1 cellular context compared by ENCODE assay signal in the genomic region with DNA sequence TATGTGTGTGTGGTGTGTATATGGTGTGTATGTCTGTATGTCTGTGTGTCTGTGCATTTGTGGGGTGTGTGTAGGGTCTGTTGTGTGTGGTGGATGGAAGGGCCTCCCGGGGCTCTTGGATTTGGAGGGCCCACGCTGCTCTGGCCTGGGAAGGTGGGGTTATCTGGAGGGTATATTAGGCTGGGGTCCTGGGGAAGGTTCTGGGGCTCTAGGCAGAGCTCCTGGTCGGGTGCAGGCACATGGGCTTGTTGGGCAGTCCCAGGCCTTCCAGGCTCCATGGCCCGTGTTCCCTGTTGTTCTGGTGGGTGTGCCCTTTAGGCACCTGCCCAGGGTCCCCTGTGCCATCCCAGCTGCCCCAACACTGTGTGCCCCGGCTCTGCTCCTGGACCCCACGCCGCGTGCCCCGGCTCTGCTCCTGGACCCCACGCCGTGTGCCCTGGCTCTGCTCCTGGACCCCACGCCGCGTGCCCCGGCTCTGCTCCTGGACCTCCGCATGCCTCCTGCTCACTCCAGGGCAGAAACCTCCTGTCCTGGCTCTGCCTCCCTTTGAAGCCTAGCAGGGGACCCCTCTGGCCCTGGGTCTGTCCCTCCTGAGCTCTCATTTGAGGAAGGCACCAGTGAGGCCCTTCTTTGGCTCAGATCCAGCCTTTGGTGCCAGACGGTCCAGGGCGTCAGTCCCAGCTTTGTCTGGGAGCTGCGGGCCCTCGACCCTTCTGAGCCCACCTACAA.
TF ChIP-seq lines count a peak whose summit lies in the region.

No MANE protein-coding gene starts in this region.

TF ChIP-seq in HEK293, 187 proteins besides CTCF, POLR2A, EP300 and RAD21 (continued from another document):
- TF ChIP-seq, protein P1, sequence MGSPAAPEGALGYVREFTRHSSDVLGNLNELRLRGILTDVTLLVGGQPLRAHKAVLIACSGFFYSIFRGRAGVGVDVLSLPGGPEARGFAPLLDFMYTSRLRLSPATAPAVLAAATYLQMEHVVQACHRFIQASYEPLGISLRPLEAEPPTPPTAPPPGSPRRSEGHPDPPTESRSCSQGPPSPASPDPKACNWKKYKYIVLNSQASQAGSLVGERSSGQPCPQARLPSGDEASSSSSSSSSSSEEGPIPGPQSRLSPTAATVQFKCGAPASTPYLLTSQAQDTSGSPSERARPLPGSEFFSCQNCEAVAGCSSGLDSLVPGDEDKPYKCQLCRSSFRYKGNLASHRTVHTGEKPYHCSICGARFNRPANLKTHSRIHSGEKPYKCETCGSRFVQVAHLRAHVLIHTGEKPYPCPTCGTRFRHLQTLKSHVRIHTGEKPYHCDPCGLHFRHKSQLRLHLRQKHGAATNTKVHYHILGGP (tag by site-specific recombination; IDR thresholded peaks at IDR 0.05): no peak
